ENCODE assay signal across 26 cellular contexts in the genomic region with DNA sequence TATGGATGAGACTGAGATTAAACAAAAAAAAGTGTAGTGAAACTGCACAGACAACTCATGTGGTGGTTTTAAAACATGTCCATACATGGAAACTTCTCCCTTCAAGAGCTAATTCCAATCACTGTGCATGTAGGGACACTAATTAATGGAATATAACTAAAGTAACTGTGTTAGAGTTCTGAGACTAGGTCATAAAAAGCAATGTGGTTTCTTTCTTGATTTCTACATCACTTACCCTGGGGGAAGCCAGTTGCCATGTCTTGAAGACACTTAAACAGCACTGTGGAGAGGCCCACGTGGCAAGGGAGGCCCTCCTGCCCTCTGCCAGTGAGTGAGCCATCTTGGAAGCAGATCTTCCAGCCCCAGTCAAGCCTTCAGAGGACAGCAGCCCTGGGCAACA.
A peak's percentile ranks its signal among the peaks of the same experiment; 100 is the strongest.
DNase-seq lines count a peak whose midpoint lies in the region; ATAC-seq and TF ChIP-seq lines count a peak whose summit lies in the region.
"Had no signal": no experiment of that assay in that cellular context is flagged by ENCODE, and none has a peak within 500 bp of the region (broad histone marks: within the 10 kb centered on the region; RNA-seq: fewer than 3 reads in every experiment).

No MANE protein-coding gene starts in this region.

- H3K4me3 Mint-ChIP-seq in MCF 10A (ENCODE audit: unreplicated experiment): no peak overlapping the region
- H3K4me3 Mint-ChIP-seq: naive thymus-derived CD8-positive, alpha-beta T cell; stimulated activated memory B cell treated with anti-CD40 and anti-IgM and Interleukin-4, amounts not matched to agents 10 μg/mL and 1 μg/mL and 100 μg/mL, for 72 hours had no signal

- H3K79me2 ChIP-seq in hepatocyte: peaks cover 60% of the 10 kb centered on the region

- H3K27me3 Mint-ChIP-seq in MCF 10A (ENCODE audit: insufficient read depth, unreplicated experiment): no peaks in the 10 kb centered on the region
- H3K27me3 Mint-ChIP-seq: stimulated activated memory B cell treated with anti-CD40 and anti-IgM and Interleukin-4, amounts not matched to agents 10 μg/mL and 1 μg/mL and 100 μg/mL, for 72 hours had no signal

- no peak for DNase-seq in MCF 10A (ENCODE audit: unreplicated experiment)
- DNase-seq in breast epithelium (ENCODE audit: low spot score in 2 of 2): no peak
- DNase-seq in RWPE2 (ENCODE audit: low spot score): no peak
- peak; percentile 43 for DNase-seq in fibroblast of villous mesenchyme (ENCODE audit: low read depth)
- no peak for DNase-seq in hepatocyte (ENCODE audit: low spot score)
- no peak for DNase-seq in C1 segment of cervical spinal cord (lab: John Stamatoyannopoulos, UW)
- no peak for DNase-seq in AG08395 (ENCODE audit: low spot score)
- DNase-seq in NCI-H510A (lab: John Stamatoyannopoulos, UW): no peak
- DNase-seq: activated CD4-positive, alpha-beta T cell treated with anti-CD3 and anti-CD28 coated beads, Interleukin-2, amount 50 U/mL, for 48 hours; activated CD8-positive, alpha-beta memory T cell treated with anti-CD3 and anti-CD28 coated beads, Interleukin-2, amount 50 U/mL, for 48 hours; anterior cingulate cortex; Caco-2; caudate nucleus; midbrain; naive thymus-derived CD8-positive, alpha-beta T cell; NCI-H1436; NCI-H2107; NCI-H510A treated with DMSO at 0.1 percent for 48 hours; stimulated activated CD4-positive, alpha-beta T cell treated with anti-CD3 and anti-CD28 coated beads, Interleukin-4, amount 100 ng/mL, for 1 hour; SW 1271 had no signal

- H3K4me1 Mint-ChIP-seq in MCF 10A (ENCODE audit: insufficient read depth, unreplicated experiment): peaks cover 27% of the 10 kb centered on the region
- H3K4me1 Mint-ChIP-seq: naive thymus-derived CD8-positive, alpha-beta T cell; stimulated activated memory B cell treated with anti-CD40 and anti-IgM and Interleukin-4, amounts not matched to agents 10 μg/mL and 1 μg/mL and 100 μg/mL, for 72 hours had no signal

- H3K9me2 ChIP-seq in hepatocyte (replicated peaks; ENCODE audit: insufficient read depth): no peaks in the 10 kb centered on the region

- H3K4me1 ChIP-seq in breast epithelium: no peaks in the 10 kb centered on the region
- H3K4me1 ChIP-seq in RWPE2 (ENCODE audit: insufficient read depth, poor library complexity, severe bottlenecking): peaks cover 15% of the 10 kb centered on the region
- H3K4me1 ChIP-seq in hepatocyte (ENCODE audit: insufficient read depth): peaks cover 22% of the 10 kb centered on the region
- H3K4me1 ChIP-seq: BLaER1 had no signal

- intact Hi-C loops in MCF 10A (cut with micrococcal nuclease): no loop called here
- intact Hi-C loops in breast epithelium (cut with DNase I; ENCODE audit: low total_unique reads): loop anchor here (10.0 kb wide), 1 partner anchor 776 kb away; no protein-coding TSS in a partner anchor

- H3K27ac ChIP-seq in breast epithelium (no peak overlapping the region), RWPE2 (ENCODE audit: poor library complexity, severe bottlenecking) (peak overlapping the region; percentile 3), hepatocyte (no peak overlapping the region)
- H3K27ac ChIP-seq: BLaER1, right atrium auricular region had no signal

- BruUV-seq in MCF 10A (replicated peaks; lab: Mats Ljungman, UMichigan): no TSS peak

- H3K36me3 Mint-ChIP-seq in MCF 10A (ENCODE audit: insufficient read depth, unreplicated experiment): no peaks in the 10 kb centered on the region
- H3K36me3 Mint-ChIP-seq: activated naive CD4-positive, alpha-beta T cell treated with anti-CD3 and anti-CD28 coated beads, Interleukin-2, amount 50 U/mL, for 72 hours; naive thymus-derived CD8-positive, alpha-beta T cell; stimulated activated memory B cell treated with anti-CD40 and anti-IgM and Interleukin-4, amounts not matched to agents 10 μg/mL and 1 μg/mL and 100 μg/mL, for 72 hours had no signal

- no peaks in the 10 kb centered on the region for H4K20me1 ChIP-seq in hepatocyte (ENCODE audit: insufficient read depth, poor library complexity, severe bottlenecking)

- H3K9me3 ChIP-seq in breast epithelium: no peaks in the 10 kb centered on the region
- H3K9me3 ChIP-seq in RWPE2 (ENCODE audit: severe bottlenecking): no peaks in the 10 kb centered on the region
- H3K9me3 ChIP-seq in hepatocyte (ENCODE audit: low read depth): no peaks in the 10 kb centered on the region
- H3K9me3 ChIP-seq: BLaER1, Caco-2, right atrium auricular region had no signal

- H3K4me3 ChIP-seq in breast epithelium (no peak overlapping the region), RWPE2 (ENCODE audit: severe bottlenecking) (no peak overlapping the region), fibroblast of villous mesenchyme (ENCODE audit: low read depth, low read length) (no peak overlapping the region), hepatocyte (no peak overlapping the region)
- H3K4me3 ChIP-seq: BLaER1, right atrium auricular region had no signal

- H3K36me3 ChIP-seq in breast epithelium: no peaks in the 10 kb centered on the region
- no peaks in the 10 kb centered on the region for H3K36me3 ChIP-seq in RWPE2 (ENCODE audit: low read depth)
- no peaks in the 10 kb centered on the region for H3K36me3 ChIP-seq in hepatocyte (replicated peaks; ENCODE audit: insufficient read depth, low read depth)
- H3K36me3 ChIP-seq: BLaER1, right atrium auricular region had no signal

- CTCF ChIA-PET in MCF 10A (lab: Yijun Ruan, JAX): interaction anchor here (0.8 to 14.3 kb wide), 9 partner anchors 10 to 88 kb away, joined by 3 to 404 read pairs (median 4); no protein-coding TSS in a partner anchor

- TF ChIP-seq POLR2A in breast epithelium (IDR thresholded peaks at IDR 0.05): no peak

- peak overlapping the region; percentile 35 for H3K27ac Mint-ChIP-seq in MCF 10A (ENCODE audit: low read depth, unreplicated experiment)
- H3K27ac Mint-ChIP-seq: activated naive CD4-positive, alpha-beta T cell treated with anti-CD3 and anti-CD28 coated beads, Interleukin-2, amount 50 U/mL, for 72 hours; activated T-helper 2 cell treated with anti-CD3 and anti-CD28 coated beads, Interferon-gamma antibody, Interleukin-2, Interleukin-4, amounts not matched to agents 10 μg/mL and 5 μg/mL and 100 μg/mL, durations not matched to agents 14 hours and 24 hours and 36 hours; naive thymus-derived CD8-positive, alpha-beta T cell; stimulated activated memory B cell treated with anti-CD40 and anti-IgM and Interleukin-4, amounts not matched to agents 10 μg/mL and 1 μg/mL and 100 μg/mL, for 72 hours had no signal

- POLR2A ChIA-PET in MCF 10A (lab: Yijun Ruan, JAX): interaction anchor here (1.1 to 4.5 kb wide), 6 partner anchors 9 to 53 kb away, joined by 4 to 29 read pairs (median 6); no protein-coding TSS in a partner anchor

- H2AFZ ChIP-seq in hepatocyte: no peak overlapping the region

- WGBS in hepatocyte (ENCODE audit: low lambda C conversion rate, missing lambda C conversion rate): 77% methylated on average over 1 of the region's 1 CpG

- no peaks in the 10 kb centered on the region for H3K9me3 Mint-ChIP-seq in MCF 10A (ENCODE audit: unreplicated experiment)
- H3K9me3 Mint-ChIP-seq: activated naive CD4-positive, alpha-beta T cell treated with anti-CD3 and anti-CD28 coated beads, Interleukin-2, amount 50 U/mL, for 72 hours; activated T-helper 2 cell treated with anti-CD3 and anti-CD28 coated beads, Interferon-gamma antibody, Interleukin-2, Interleukin-4, amounts not matched to agents 10 μg/mL and 5 μg/mL and 100 μg/mL, durations not matched to agents 14 hours and 24 hours and 36 hours; naive thymus-derived CD8-positive, alpha-beta T cell; stimulated activated memory B cell treated with anti-CD40 and anti-IgM and Interleukin-4, amounts not matched to agents 10 μg/mL and 1 μg/mL and 100 μg/mL, for 72 hours had no signal

- no peaks in the 10 kb centered on the region for H3K27me3 ChIP-seq in breast epithelium
- no peaks in the 10 kb centered on the region for H3K27me3 ChIP-seq in RWPE2 (ENCODE audit: insufficient read depth, poor library complexity, severe bottlenecking)
- H3K27me3 ChIP-seq in hepatocyte: no peaks in the 10 kb centered on the region
- H3K27me3 ChIP-seq: BLaER1, right atrium auricular region had no signal

- no peak for ATAC-seq in RWPE2 (ENCODE audit: low read depth)
- ATAC-seq: activated naive CD4-positive, alpha-beta T cell treated with anti-CD3 and anti-CD28 coated beads, Interleukin-2, amount 50 U/mL, for 72 hours; naive thymus-derived CD8-positive, alpha-beta T cell; Right ventricle myocardium inferior; stimulated activated memory B cell treated with anti-CD40 and anti-IgM and Interleukin-4, amounts not matched to agents 10 μg/mL and 1 μg/mL and 100 μg/mL, for 72 hours had no signal

- no peak overlapping the region for H3K4me2 ChIP-seq in hepatocyte
- H3K4me2 ChIP-seq: BLaER1 had no signal

- TF ChIP-seq CTCF in MCF 10A (IDR thresholded peaks at IDR 0.05; ENCODE audit: unreplicated experiment): no peak
- TF ChIP-seq CTCF in breast epithelium (IDR thresholded peaks at IDR 0.05): no peak
- TF ChIP-seq CTCF in RWPE2 (IDR thresholded peaks at IDR 0.05; ENCODE audit: poor library complexity, severe bottlenecking): no peak
- TF ChIP-seq CTCF in fibroblast of villous mesenchyme (IDR thresholded peaks at IDR 0.05; ENCODE audit: insufficient read depth, low read depth, low read length): no peak
- no peak for TF ChIP-seq CTCF in hepatocyte (IDR thresholded peaks at IDR 0.05; ENCODE audit: poor library complexity)
